ENCODE assay signal across 22 cellular contexts in genomic region chr4:84908876-84909275, GRCh38. TPM values are rescaled to one million over a fixed set of nuclear protein-coding genes. Genes with fewer than 3 reads are reported as not detected.
"Had no signal": no experiment of that assay in that cellular context is flagged by ENCODE, and none has a peak within 500 bp of the region (broad histone marks: within the 10 kb centered on the region; RNA-seq: fewer than 3 reads in every experiment).

No MANE protein-coding gene starts in this region.

- H3K4me3 ChIP-seq: K562 had no signal

- DNase-seq: Kasumi-1, MM.1S, NCI-H1092 treated with DMSO at 0.1 percent for 48 hours, NCI-H1436, NCI-H187, NCI-H2029, NCI-H2081 treated with DMSO at 0.1 percent for 48 hours, NCI-H2171, NCI-H226, NCI-H446, NCI-H510A, NCI-H524 treated with DMSO at 0.1 percent for 48 hours, NCI-H69, NCI-H774, PC-3, SHP77, SK-N-SH had no signal

- H3K27ac ChIP-seq: KMS-11, RWPE1 had no signal

- H3K27ac Mint-ChIP-seq: IgD-negative memory B cell had no signal

- H3K4me1 Mint-ChIP-seq: IgD-negative memory B cell had no signal

- H3K4me3 Mint-ChIP-seq: IgD-negative memory B cell had no signal

- ATAC-seq: K562, Panc1, PC-3 had no signal

- H3K9me3 ChIP-seq: SK-N-SH had no signal

- FAIRE-seq: K562 had no signal

RNA-seq across cellular contexts. Expression of gene WDFY3, which starts 57.6 kb away (rescaled TPM):
- polyA plus RNA-seq: IgD-negative memory B cell had no signal
